ENCODE assay signal across 8 cellular contexts in the genomic region with DNA sequence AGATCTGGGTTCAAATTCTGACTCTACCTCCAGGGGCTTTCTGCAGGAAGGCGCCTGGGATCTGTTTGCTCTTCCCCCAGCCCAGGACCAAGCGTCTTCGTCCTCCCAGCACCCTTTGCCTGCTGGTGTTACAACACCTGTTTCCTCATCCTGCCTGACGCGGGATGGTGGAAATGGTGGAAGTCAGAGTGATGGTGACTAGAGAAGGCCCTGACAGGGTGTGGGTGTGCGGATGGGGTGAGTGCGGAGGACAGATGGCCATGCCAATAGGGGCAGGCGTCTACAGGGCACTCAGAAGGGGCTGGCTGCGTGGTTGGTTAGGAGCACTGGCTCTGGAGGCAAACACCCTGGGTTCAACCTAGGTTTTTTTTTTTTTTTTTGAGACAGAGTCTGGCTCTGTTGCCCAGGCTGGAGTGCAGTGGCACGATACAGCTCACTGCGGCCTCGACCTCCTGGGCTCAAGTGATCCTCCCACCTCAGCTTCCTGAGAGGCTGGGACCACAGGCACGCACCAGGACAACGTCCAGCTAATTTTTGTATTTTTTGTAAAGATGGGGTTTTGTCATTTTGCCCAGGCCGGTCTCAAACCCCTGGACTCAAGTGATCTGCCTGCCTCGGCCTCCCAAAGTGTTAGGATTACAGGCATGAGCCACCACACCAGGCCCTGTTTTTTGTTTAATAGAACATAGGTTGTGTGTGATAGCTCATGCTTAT. TPM values are rescaled to one million over a fixed set of nuclear protein-coding genes. Genes with fewer than 3 reads are reported as not detected.
DNase-seq lines count a peak whose midpoint lies in the region; ATAC-seq lines count a peak whose summit lies in the region.

No MANE protein-coding gene starts in this region.

- H3K27me3 Mint-ChIP-seq in CD4-positive, CD25-positive, alpha-beta regulatory T cell = no peaks in the 10 kb centered on the region
- no peaks in the 10 kb centered on the region for H3K27me3 Mint-ChIP-seq in natural killer cell treated with Interleukin-12 subunit alpha and Interleukin-12 subunit beta and Interleukin-15 and Interleukin-18, amount 100 ng/mL, for 72 hours

- H3K4me3 Mint-ChIP-seq in CD4-positive, CD25-positive, alpha-beta regulatory T cell = peak overlapping the region; percentile 94 to 98 (median 97)
- peak overlapping the region; percentile 97 for H3K4me3 Mint-ChIP-seq in natural killer cell treated with Interleukin-12 subunit alpha and Interleukin-12 subunit beta and Interleukin-15 and Interleukin-18, amount 100 ng/mL, for 72 hours

- peak overlapping the region; percentile 90 to 98 (median 94) for H3K27ac Mint-ChIP-seq in CD4-positive, CD25-positive, alpha-beta regulatory T cell
- H3K27ac Mint-ChIP-seq in natural killer cell treated with Interleukin-12 subunit alpha and Interleukin-12 subunit beta and Interleukin-15 and Interleukin-18, amount 100 ng/mL, for 72 hours = peak overlapping the region; percentile 61 to 92

- H3K4me1 ChIP-seq in CD4-positive, CD25-positive, alpha-beta regulatory T cell (ENCODE audit: control insufficient read depth, insufficient read depth, low read length, poor library complexity, severe bottlenecking) = peaks cover 66% of the 10 kb centered on the region

- H3K36me3 Mint-ChIP-seq in CD4-positive, CD25-positive, alpha-beta regulatory T cell = peaks cover 9% of the 10 kb centered on the region
- no peaks in the 10 kb centered on the region for H3K36me3 Mint-ChIP-seq in natural killer cell treated with Interleukin-12 subunit alpha and Interleukin-12 subunit beta and Interleukin-15 and Interleukin-18, amount 100 ng/mL, for 72 hours

- no peaks in the 10 kb centered on the region for H3K27me3 ChIP-seq in CD4-positive, CD25-positive, alpha-beta regulatory T cell (ENCODE audit: control insufficient read depth, insufficient read depth, low read length)

- peaks cover 12% of the 10 kb centered on the region for H3K36me3 ChIP-seq in CD4-positive, CD25-positive, alpha-beta regulatory T cell (ENCODE audit: control insufficient read depth, insufficient read depth, low read length)

- H3K4me1 Mint-ChIP-seq in CD4-positive, CD25-positive, alpha-beta regulatory T cell = peaks cover 5 to 75% (median 25%) of the 10 kb centered on the region in 4 donors
- peaks cover 32 to 38% of the 10 kb centered on the region in 2 donors for H3K4me1 Mint-ChIP-seq in natural killer cell treated with Interleukin-12 subunit alpha and Interleukin-12 subunit beta and Interleukin-15 and Interleukin-18, amount 100 ng/mL, for 72 hours (ENCODE audit: low read depth in 2 of 2)

- ATAC-seq in CD4-positive, CD25-positive, alpha-beta regulatory T cell (ENCODE audit: low read depth in 2 of 2) = no peak
- peak in 1 of 2 donors; percentile 12 for ATAC-seq in natural killer cell treated with Interleukin-12 subunit alpha and Interleukin-12 subunit beta and Interleukin-15 and Interleukin-18, amount 100 ng/mL, for 72 hours
- no peak for ATAC-seq in HG03520 (IDR thresholded peaks at IDR 0.05; ENCODE audit: unreplicated experiment)
- ATAC-seq in GM19463 (IDR thresholded peaks at IDR 0.05; ENCODE audit: unreplicated experiment) = no peak
- ATAC-seq in GM19023 (IDR thresholded peaks at IDR 0.05; ENCODE audit: unreplicated experiment) = no peak

- no peaks in the 10 kb centered on the region for H3K9me3 Mint-ChIP-seq in CD4-positive, CD25-positive, alpha-beta regulatory T cell
- no peaks in the 10 kb centered on the region for H3K9me3 Mint-ChIP-seq in natural killer cell treated with Interleukin-12 subunit alpha and Interleukin-12 subunit beta and Interleukin-15 and Interleukin-18, amount 100 ng/mL, for 72 hours

- peak overlapping the region; percentile 84 for H3K4me3 ChIP-seq in CD4-positive, CD25-positive, alpha-beta regulatory T cell (ENCODE audit: low read depth, low read length)

- peak overlapping the region; percentile 29 for H3K27ac ChIP-seq in CD4-positive, CD25-positive, alpha-beta regulatory T cell (ENCODE audit: insufficient read depth, low read length, poor library complexity, severe bottlenecking)

- no peaks in the 10 kb centered on the region for H3K9me3 ChIP-seq in CD4-positive, CD25-positive, alpha-beta regulatory T cell (ENCODE audit: control insufficient read depth in 2 of 2, low read length in 2 of 2)

- DNase-seq in CD4-positive, CD25-positive, alpha-beta regulatory T cell = peak in 1 of 3 donors; percentile 26
- DNase-seq in NAMALWA (ENCODE audit: low spot score) (peak; percentile 51), dermis microvascular lymphatic vessel endothelial cell (ENCODE audit: low read depth in 2 of 2) (peak; percentile 70 to 90)
- no peak for DNase-seq in natural killer cell treated with Interleukin-12 subunit alpha and Interleukin-12 subunit beta and Interleukin-15 and Interleukin-18, amount 100 ng/mL, for 72 hours (ENCODE audit: low spot score)
- DNase-seq in activated effector memory CD4-positive, alpha-beta T cell treated with Interleukin-2 at 50 U/mL for 16 hours = no peak

RNA-seq across cellular contexts. Expression of a gene that starts 1.5 kb away (rescaled TPM):
- total RNA-seq in CD4-positive, CD25-positive, alpha-beta regulatory T cell = 57.1 TPM
- 10 to 100 TPM; 37.9 to 69.9 (median 60.5) TPM for polyA plus RNA-seq in CD4-positive, CD25-positive, alpha-beta regulatory T cell
- 29.9 and 36.3 TPM in 2 replicates for total RNA-seq in dermis microvascular lymphatic vessel endothelial cell
- total RNA-seq in natural killer cell treated with Interleukin-12 subunit alpha and Interleukin-12 subunit beta and Interleukin-15 and Interleukin-18, amount 100 ng/mL, for 72 hours = 10 to 100 TPM; 38.4 to 51.9 TPM

RNA-seq across cellular contexts. Expression of a gene that starts 40.5 kb away (rescaled TPM):
- 36.6 TPM for total RNA-seq in CD4-positive, CD25-positive, alpha-beta regulatory T cell
- polyA plus RNA-seq in CD4-positive, CD25-positive, alpha-beta regulatory T cell = 100 to 1,000 TPM; 199 to 237 (median 206) TPM
- total RNA-seq in dermis microvascular lymphatic vessel endothelial cell = 45.4 and 68.0 TPM in 2 replicates
- 10 to 100 TPM; 54.7 to 79.8 TPM for total RNA-seq in natural killer cell treated with Interleukin-12 subunit alpha and Interleukin-12 subunit beta and Interleukin-15 and Interleukin-18, amount 100 ng/mL, for 72 hours

RNA-seq across cellular contexts. Expression of a gene that starts 43.2 kb away (rescaled TPM):
- 23.3 TPM for total RNA-seq in CD4-positive, CD25-positive, alpha-beta regulatory T cell
- 10 to 100 TPM; 40.9 to 45.5 (median 42.3) TPM for polyA plus RNA-seq in CD4-positive, CD25-positive, alpha-beta regulatory T cell
- total RNA-seq in dermis microvascular lymphatic vessel endothelial cell = 48.3 and 50.2 TPM in 2 replicates
- total RNA-seq in natural killer cell treated with Interleukin-12 subunit alpha and Interleukin-12 subunit beta and Interleukin-15 and Interleukin-18, amount 100 ng/mL, for 72 hours = 10 to 100 TPM; 65.1 to 69.7 TPM

Comparison
In these comparisons a context has a peak if more than half of its experiments do, and no peak if none do; other contexts are left out.
1. DNase-seq: peak in NAMALWA (single experiment) and dermis microvascular lymphatic vessel endothelial cell (2 of 2); none in natural killer cell treated with Interleukin-12 subunit alpha and Interleukin-12 subunit beta and Interleukin-15 and Interleukin-18, amount 100 ng/mL, for 72 hours (single experiment) and activated effector memory CD4-positive, alpha-beta T cell treated with Interleukin-2 at 50 U/mL for 16 hours (single experiment).